In the genomic region with DNA sequence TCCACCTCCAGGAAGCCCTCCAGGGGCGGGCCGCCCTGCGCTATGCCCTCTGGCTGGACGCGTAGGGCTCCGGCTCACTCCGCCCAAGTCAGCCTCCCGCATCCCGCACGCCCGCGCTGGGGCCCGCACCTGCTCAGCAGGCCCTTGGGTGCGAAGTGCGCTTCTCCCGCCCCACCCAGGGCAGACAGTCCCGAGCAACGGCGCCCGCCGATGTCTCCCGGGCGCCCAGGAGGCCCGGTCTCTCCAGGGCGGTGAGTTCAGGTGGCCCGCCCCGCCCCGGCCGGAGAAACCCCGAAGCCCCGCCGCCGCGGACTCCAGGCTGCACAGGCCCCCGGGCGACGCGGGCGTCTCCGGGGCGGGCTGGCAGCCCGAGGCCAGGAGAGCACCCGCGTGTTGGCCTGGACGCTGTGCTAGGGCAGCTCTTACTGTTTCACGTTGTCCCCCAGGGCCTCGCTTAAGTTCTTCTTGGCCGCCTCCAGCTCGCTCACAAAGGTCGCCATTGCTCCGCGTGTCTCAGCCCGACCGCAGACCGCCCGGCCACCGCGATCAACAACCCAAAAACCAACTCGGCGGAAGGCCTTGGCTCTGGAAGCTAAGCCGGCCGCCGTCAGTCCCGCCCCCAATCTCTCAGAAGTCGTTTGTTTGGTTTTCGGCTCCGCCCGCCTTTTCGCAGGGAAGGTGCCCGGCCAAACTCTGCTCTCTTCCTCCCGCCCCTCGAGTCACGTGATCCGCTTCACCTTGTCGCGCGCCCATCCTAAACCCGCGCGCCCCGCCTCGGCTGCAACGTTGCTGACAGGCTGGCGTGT, we compare ENCODE assay signal across 8 cellular contexts.
DNase-seq lines count a peak whose midpoint lies in the region; ATAC-seq lines count a peak whose summit lies in the region.

A gene with protein sequence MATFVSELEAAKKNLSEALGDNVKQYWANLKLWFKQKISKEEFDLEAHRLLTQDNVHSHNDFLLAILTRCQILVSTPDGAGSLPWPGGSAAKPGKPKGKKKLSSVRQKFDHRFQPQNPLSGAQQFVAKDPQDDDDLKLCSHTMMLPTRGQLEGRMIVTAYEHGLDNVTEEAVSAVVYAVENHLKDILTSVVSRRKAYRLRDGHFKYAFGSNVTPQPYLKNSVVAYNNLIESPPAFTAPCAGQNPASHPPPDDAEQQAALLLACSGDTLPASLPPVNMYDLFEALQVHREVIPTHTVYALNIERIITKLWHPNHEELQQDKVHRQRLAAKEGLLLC (minus strand): TSS at position 531 of the 806 bp plus-strand sequence. CDS start 31 bp downstream, at position 500.

- ATAC-seq in GM19351 (IDR thresholded peaks at IDR 0.05; ENCODE audit: unreplicated experiment) (peak; percentile 84), HG03521 (IDR thresholded peaks at IDR 0.05; ENCODE audit: unreplicated experiment) (peak; percentile 87)

- DNase-seq in C1 segment of cervical spinal cord (lab: John Stamatoyannopoulos, UW): peak; percentile 71 to 99 (median 94)
- DNase-seq in NCI-H748 (lab: John Stamatoyannopoulos, UW; ENCODE audit: unreplicated experiment): peak; percentile 99
- DNase-seq in activated CD4-positive, alpha-beta T cell treated with anti-CD3 and anti-CD28 coated beads, Interleukin-2, amount 50 U/mL, for 1 hour: peak; percentile 99
- DNase-seq in dedifferentiated amniotic fluid mesenchymal stem cell (ENCODE audit: extremely low spot score): peak; percentile 97
- DNase-seq in left kidney (ENCODE audit: low read depth, low spot score): peak; percentile 100
- peak; percentile 99 for DNase-seq in stimulated activated CD4-positive, alpha-beta T cell treated with anti-CD3 and anti-CD28 coated beads, Interleukin-2, amount 100 ng/mL, for 24 hours

Comparison
In these comparisons a context has a peak if more than half of its experiments do, and no peak if none do; other contexts are left out.
1. Peak in every context shown above with its lines: DNase-seq and ATAC-seq.